20 cellular contexts compared by ENCODE assay signal in genomic region chr7:36905836-36906235, GRCh38.
"Had no signal": no experiment of that assay in that cellular context is flagged by ENCODE, and none has a peak within 500 bp of the region (broad histone marks: within the 10 kb centered on the region; RNA-seq: fewer than 3 reads in every experiment).

No MANE protein-coding gene starts in this region.

- H3K4me1 Mint-ChIP-seq: stimulated activated naive B cell treated with anti-CD40 and anti-IgM and Interleukin-4, amounts not matched to agents 10 μg/mL and 1 μg/mL and 100 μg/mL, for 72 hours; stimulated activated naive CD8-positive, alpha-beta T cell treated with anti-CD3 and anti-CD28 coated beads, Interleukin-15, amount 100 ng/mL, for 72 hours had no signal

- FAIRE-seq: pancreas had no signal

- DNase-seq: effector CD4-positive, alpha-beta T cell; foreskin melanocyte; head of caudate nucleus; hippocampal formation; kidney glomerular epithelial cell; mammary epithelial cell; naive thymus-derived CD4-positive, alpha-beta T cell; occipital lobe; pancreas; retina; sigmoid colon; stimulated activated CD4-positive, alpha-beta T cell treated with anti-CD3 and anti-CD28 coated beads, Interleukin-2, amount 100 ng/mL, for 24 hours; stimulated activated CD4-positive, alpha-beta T cell treated with anti-CD3 and anti-CD28 coated beads, Interleukin-4, amount 100 ng/mL, for 4 hours; stimulated activated naive B cell treated with anti-CD40 and anti-IgM and Interleukin-4, amounts not matched to agents 10 μg/mL and 1 μg/mL and 100 μg/mL, for 72 hours; stimulated activated naive CD8-positive, alpha-beta T cell treated with anti-CD3 and anti-CD28 coated beads, Interleukin-15, amount 100 ng/mL, for 72 hours; testis had no signal

- ATAC-seq: naive thymus-derived CD4-positive, alpha-beta T cell; stimulated activated naive B cell treated with anti-CD40 and anti-IgM and Interleukin-4, amounts not matched to agents 10 μg/mL and 1 μg/mL and 100 μg/mL, for 72 hours; stimulated activated naive CD8-positive, alpha-beta T cell treated with anti-CD3 and anti-CD28 coated beads, Interleukin-15, amount 100 ng/mL, for 72 hours had no signal

- H3K27me3 Mint-ChIP-seq: naive thymus-derived CD4-positive, alpha-beta T cell; stimulated activated naive B cell treated with anti-CD40 and anti-IgM and Interleukin-4, amounts not matched to agents 10 μg/mL and 1 μg/mL and 100 μg/mL, for 72 hours; stimulated activated naive CD8-positive, alpha-beta T cell treated with anti-CD3 and anti-CD28 coated beads, Interleukin-15, amount 100 ng/mL, for 72 hours had no signal

- H3K4me1 ChIP-seq: prostate gland, sigmoid colon, testis, tibial nerve had no signal

- H3K27me3 ChIP-seq: pancreas, sigmoid colon, testis, tibial nerve had no signal

- H3K9me3 Mint-ChIP-seq: stimulated activated naive B cell treated with anti-CD40 and anti-IgM and Interleukin-4, amounts not matched to agents 10 μg/mL and 1 μg/mL and 100 μg/mL, for 72 hours had no signal

- H3K9me3 ChIP-seq: pancreas, prostate gland, sigmoid colon, testis, tibial nerve had no signal

- H3K36me3 ChIP-seq: pancreas, prostate gland, sigmoid colon had no signal

- H3K4me3 Mint-ChIP-seq: naive thymus-derived CD4-positive, alpha-beta T cell; stimulated activated naive B cell treated with anti-CD40 and anti-IgM and Interleukin-4, amounts not matched to agents 10 μg/mL and 1 μg/mL and 100 μg/mL, for 72 hours; stimulated activated naive CD8-positive, alpha-beta T cell treated with anti-CD3 and anti-CD28 coated beads, Interleukin-15, amount 100 ng/mL, for 72 hours had no signal

- H3K27ac Mint-ChIP-seq: stimulated activated naive CD8-positive, alpha-beta T cell treated with anti-CD3 and anti-CD28 coated beads, Interleukin-15, amount 100 ng/mL, for 72 hours had no signal

- H3K4me3 ChIP-seq: coronary artery, pancreas, prostate gland, sigmoid colon, skin epidermis, testis, tibial nerve had no signal

- H3K27ac ChIP-seq: coronary artery, prostate gland, sigmoid colon, skin epidermis, testis, tibial nerve had no signal
